ENCODE assay signal across 9 cellular contexts in genomic region chr6:119742188-119742803, GRCh38.
DNase-seq lines count a peak whose midpoint lies in the region; ATAC-seq and TF ChIP-seq lines count a peak whose summit lies in the region.
"Had no signal": no experiment of that assay in that cellular context is flagged by ENCODE, and none has a peak within 500 bp of the region (broad histone marks: within the 10 kb centered on the region; RNA-seq: fewer than 3 reads in every experiment).

No MANE protein-coding gene starts in this region.

- TF ChIP-seq CTCF in foreskin fibroblast (IDR thresholded peaks at IDR 0.05; ENCODE audit: low read depth, low read length) (peak; percentile 80), omental fat pad (IDR thresholded peaks at IDR 0.05) (no peak)

- ATAC-seq in HG03196 (IDR thresholded peaks at IDR 0.05; ENCODE audit: unreplicated experiment) (peak; percentile 93), omental fat pad (ENCODE audit: low FRiP score) (no peak)

- no peaks in the 10 kb centered on the region for H3K9me3 ChIP-seq in CD4-positive, alpha-beta memory T cell (ENCODE audit: control insufficient read depth in 1 of 2, low read length in 2 of 2)

- H3K4me3 Mint-ChIP-seq in CD4-positive, alpha-beta memory T cell, result peak overlapping the region in 2 of 8 donors; percentile 18 to 19
- H3K4me3 Mint-ChIP-seq: T-helper 1 cell treated with Interleukin-12 subunit alpha and Interleukin-12 subunit beta and Interleukin-4 antibody, amounts not matched to agents 30 μg/mL and 1 μg/mL, for 36 hours had no signal

- intact Hi-C loops in CD4-positive, alpha-beta memory T cell (cut with micrococcal nuclease), result loop anchor here (2.0 to 5.0 kb wide), 2 partner anchors 409 to 1565 kb away; no protein-coding TSS in a partner anchor

- CTCF ChIA-PET in CD4-positive, alpha-beta memory T cell (lab: Charles Lee; ENCODE audit: partially characterized antibody), result interaction anchor here (1.2 to 1.5 kb wide), 2 partner anchors 9 to 236 kb away, joined by 3 read pairs; no protein-coding TSS in a partner anchor

- H3K27me3 Mint-ChIP-seq in CD4-positive, alpha-beta memory T cell, result no peaks in the 10 kb centered on the region

- no peaks in the 10 kb centered on the region for H3K4me1 ChIP-seq in CD4-positive, alpha-beta memory T cell (ENCODE audit: insufficient read depth, low read length)

- no peaks in the 10 kb centered on the region for H3K9me3 Mint-ChIP-seq in CD4-positive, alpha-beta memory T cell
- H3K9me3 Mint-ChIP-seq: T-helper 1 cell treated with Interleukin-12 subunit alpha and Interleukin-12 subunit beta and Interleukin-4 antibody, amounts not matched to agents 30 μg/mL and 1 μg/mL, for 36 hours had no signal

- no peaks in the 10 kb centered on the region for H3K36me3 Mint-ChIP-seq in CD4-positive, alpha-beta memory T cell

- no peak overlapping the region for H3K27ac ChIP-seq in CD4-positive, alpha-beta memory T cell (ENCODE audit: low read depth, low read length)

- H3K36me3 ChIP-seq in CD4-positive, alpha-beta memory T cell (ENCODE audit: insufficient read depth, low read length), result no peaks in the 10 kb centered on the region

- peak; percentile 11 to 38 (median 30) for DNase-seq in CD4-positive, alpha-beta memory T cell
- DNase-seq in GM19240 (ENCODE audit: insufficient read length, low spot score) (peak; percentile 23), NOMO-1 treated with dmso at 0.1 percent for 144 hours (lab: John Stamatoyannopoulos, UW; ENCODE audit: unreplicated experiment) (peak; percentile 7), foreskin fibroblast (peak; percentile 14 to 64), omental fat pad (ENCODE audit: low spot score) (peak; percentile 41), ureter (ENCODE audit: low spot score) (peak; percentile 59)
- peak; percentile 47 for DNase-seq in activated T-cell treated with anti-CD3 and anti-CD28 coated beads, Interleukin-2, amount 50 U/mL, for 1 hour

- H3K4me3 ChIP-seq in CD4-positive, alpha-beta memory T cell (ENCODE audit: low read length in 2 of 2), result no peak overlapping the region
- no peak overlapping the region for H3K4me3 ChIP-seq in foreskin fibroblast (ENCODE audit: low read depth in 1 of 2, low read length in 2 of 2)

- no peaks in the 10 kb centered on the region for H3K27me3 ChIP-seq in CD4-positive, alpha-beta memory T cell (ENCODE audit: insufficient read depth, low read length)

- H3K27ac Mint-ChIP-seq in CD4-positive, alpha-beta memory T cell, result no peak overlapping the region
- H3K27ac Mint-ChIP-seq: T-helper 1 cell treated with Interleukin-12 subunit alpha and Interleukin-12 subunit beta and Interleukin-4 antibody, amounts not matched to agents 30 μg/mL and 1 μg/mL, for 36 hours had no signal

- peaks cover 0 to 7% (median 3%) of the 10 kb centered on the region in 4 donors for H3K4me1 Mint-ChIP-seq in CD4-positive, alpha-beta memory T cell

- POLR2A ChIA-PET in CD4-positive, alpha-beta memory T cell (lab: Charles Lee; ENCODE audit: partially characterized antibody), result no interaction called here

Comparison
In these comparisons a context has a peak if more than half of its experiments do, and no peak if none do; other contexts are left out.
1. DNase-seq: peak in every context shown above with its lines; median percentile 59 in ureter; 47 in activated T-cell treated with anti-CD3 and anti-CD28 coated beads, Interleukin-2, amount 50 U/mL, for 1 hour; 41 in omental fat pad; 39 in foreskin fibroblast; 30 in CD4-positive, alpha-beta memory T cell; 23 in GM19240; 7 in NOMO-1 treated with dmso at 0.1 percent for 144 hours.